In genomic region chr2:143732076-143732475, GRCh38 we compare ENCODE assay signal across 1 cellular context.
TF ChIP-seq lines count a peak whose summit lies in the region.

No MANE protein-coding gene starts in this region.

TF ChIP-seq in IMR-90, 13 proteins besides CTCF, POLR2A, EP300 and RAD21 (continued from another document):
- TF ChIP-seq MAZ (IDR thresholded peaks at IDR 0.05; ENCODE audit: borderline replicate concordance, low read depth, low read length) (no peak), MXI1 (IDR thresholded peaks at IDR 0.05; ENCODE audit: borderline replicate concordance, low read depth, low read length) (no peak), RFX5 (IDR thresholded peaks at IDR 0.05; ENCODE audit: low read depth, low read length) (no peak), BHLHE40 (IDR thresholded peaks at IDR 0.05; ENCODE audit: low read depth, low read length) (no peak), ELK1 (IDR thresholded peaks at IDR 0.05; ENCODE audit: borderline replicate concordance, low read depth, low read length) (no peak), USF2 (IDR thresholded peaks at IDR 0.05; ENCODE audit: low read depth, low read length) (no peak), NFE2L2 (IDR thresholded peaks at IDR 0.05; ENCODE audit: low read depth, low read length) (no peak), MAFK (IDR thresholded peaks at IDR 0.05; ENCODE audit: low read depth, low read length) (no peak), FOS (IDR thresholded peaks at IDR 0.05; ENCODE audit: low read depth, low read length) (no peak), RCOR1 (IDR thresholded peaks at IDR 0.05; ENCODE audit: insufficient replicate concordance, low read length) (no peak)
